In genomic region chr20:14710941-14711340, GRCh38 we compare ENCODE assay signal across 1 cellular context.
TF ChIP-seq lines count a peak whose summit lies in the region.

No MANE protein-coding gene starts in this region.

TF ChIP-seq in GM23338, 12 proteins besides CTCF, POLR2A, EP300 and RAD21 (continued from another document):
- no peak for TF ChIP-seq ZNF462 (CRISPR knock-in tag; IDR thresholded peaks at IDR 0.05)
- TF ChIP-seq EZH2phosphoT487 (IDR thresholded peaks at IDR 0.05; ENCODE audit: unreplicated experiment) = no peak
- TF ChIP-seq ETS1 (IDR thresholded peaks at IDR 0.05) = no peak
- TF ChIP-seq JUNB (IDR thresholded peaks at IDR 0.05; ENCODE audit: unreplicated experiment) = no peak
- TF ChIP-seq EZH2 (IDR thresholded peaks at IDR 0.05; ENCODE audit: low read depth, unreplicated experiment) = no peak
